Comparison of ENCODE assay signal across 15 cellular contexts in genomic region chr2:163213699-163214098, GRCh38.
DNase-seq lines count a peak whose midpoint lies in the region; ATAC-seq and TF ChIP-seq lines count a peak whose summit lies in the region.
"Had no signal": no experiment of that assay in that cellular context is flagged by ENCODE, and none has a peak within 500 bp of the region (broad histone marks: within the 10 kb centered on the region; RNA-seq: fewer than 3 reads in every experiment).

No MANE protein-coding gene starts in this region.

- in situ Hi-C loops in brain microvascular endothelial cell (cut with HindIII; ENCODE audit: low pct_ligation_motif_present, low sequenced_read_pairs), result no loop called here

- no peak overlapping the region for H3K27ac ChIP-seq in brain microvascular endothelial cell
- H3K27ac ChIP-seq: hepatocyte, psoas muscle had no signal

- no peaks in the 10 kb centered on the region for H3K36me3 ChIP-seq in brain microvascular endothelial cell (replicated peaks)

- TF ChIP-seq CTCF in brain microvascular endothelial cell (IDR thresholded peaks at IDR 0.05; ENCODE audit: low read depth, low read length, missing control alignments), result no peak

- peak; percentile 41 for ATAC-seq in sciatic nerve
- no peak for ATAC-seq in Right ventricle myocardium superior (ENCODE audit: poor library complexity)
- ATAC-seq: psoas muscle had no signal

- no peaks in the 10 kb centered on the region for H3K27me3 ChIP-seq in brain microvascular endothelial cell (replicated peaks)
- H3K27me3 ChIP-seq: hepatocyte had no signal

- DNase-seq in ELR (ENCODE audit: low read depth), result peak; percentile 77
- DNase-seq in NCI-H226, result peak; percentile 74
- DNase-seq in brain microvascular endothelial cell, result peak; percentile 17
- DNase-seq in sciatic nerve (ENCODE audit: low spot score), result no peak
- DNase-seq in DMS114 treated with DMSO at 0.1 percent for 48 hours (lab: John Stamatoyannopoulos, UW; ENCODE audit: unreplicated experiment), result no peak
- no peak for DNase-seq in Right ventricle myocardium superior
- no peak for DNase-seq in NCI-H82 treated with DMSO at 0.1 percent for 48 hours (lab: John Stamatoyannopoulos, UW; ENCODE audit: unreplicated experiment)
- no peak for DNase-seq in activated gamma-delta T cell treated with Interleukin-2 at 50 U/mL for 16 hours
- DNase-seq: activated CD8-positive, alpha-beta memory T cell treated with anti-CD3 and anti-CD28 coated beads for 24 hours; CD4-positive, alpha-beta T cell; NCI-H526; psoas muscle; SIG-M5; stimulated activated CD4-positive, alpha-beta T cell treated with anti-CD3 and anti-CD28 coated beads, Interleukin-2, amount 100 ng/mL, for 24 hours had no signal

- H3K4me3 ChIP-seq in brain microvascular endothelial cell (ENCODE audit: low read depth, low read length), result no peak overlapping the region
- H3K4me3 ChIP-seq: hepatocyte, psoas muscle had no signal

- intact Hi-C loops in sciatic nerve (cut with DNase I) (no loop called here), Right ventricle myocardium superior (cut with DNase I) (no loop called here)

Comparison
In these comparisons a context has a peak if more than half of its experiments do, and no peak if none do; other contexts are left out.
1. DNase-seq: peak in ELR (single experiment), NCI-H226 (single experiment) and brain microvascular endothelial cell (single experiment); none in sciatic nerve (single experiment), DMS114 treated with DMSO at 0.1 percent for 48 hours (single experiment), Right ventricle myocardium superior (single experiment), NCI-H82 treated with DMSO at 0.1 percent for 48 hours (single experiment) and activated gamma-delta T cell treated with Interleukin-2 at 50 U/mL for 16 hours (single experiment).